Comparison of ENCODE assay signal across 1 cellular context in the genomic region with DNA sequence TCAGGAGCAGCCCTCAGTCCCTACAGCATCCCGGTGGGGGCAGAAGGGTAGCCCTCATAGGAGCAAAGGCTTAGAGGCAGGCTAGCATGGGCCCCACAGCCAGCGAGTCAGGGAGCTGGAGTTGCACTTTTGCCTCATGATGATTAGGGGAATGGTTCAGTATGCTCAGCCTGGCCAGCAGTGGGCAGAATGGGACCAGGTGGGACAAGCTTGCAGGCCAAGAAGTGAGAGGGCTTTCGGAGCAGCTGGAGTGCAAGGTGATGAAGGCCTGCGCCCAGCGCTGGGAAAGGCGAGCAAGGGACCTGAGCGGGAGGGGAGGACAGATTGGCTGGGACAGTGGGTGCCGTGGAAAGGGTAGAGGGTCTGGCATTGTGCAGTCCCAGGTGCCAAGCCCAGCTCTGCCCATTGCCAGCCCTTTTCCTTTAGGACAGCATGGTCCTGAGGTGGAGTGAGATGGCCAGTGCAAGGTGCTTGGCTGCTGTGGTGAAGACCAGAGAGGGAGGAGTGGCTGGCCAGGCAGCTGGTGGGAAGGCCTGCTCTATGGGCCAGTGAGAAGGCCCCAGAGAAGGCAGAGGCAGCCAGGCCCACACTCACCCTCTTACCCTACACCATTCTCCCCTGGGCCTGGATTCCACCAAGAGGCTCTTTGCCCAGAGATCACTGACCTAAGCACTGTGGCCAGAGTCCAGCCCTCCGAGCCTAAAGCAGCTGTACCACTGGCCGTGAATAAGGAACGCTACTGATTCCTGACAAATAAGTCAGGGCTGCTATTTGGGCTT.
TF ChIP-seq lines count a peak whose summit lies in the region.

No MANE protein-coding gene starts in this region.

TF ChIP-seq in H1, 55 proteins besides CTCF, POLR2A, EP300 and RAD21:
- TF ChIP-seq SRF (IDR thresholded peaks at IDR 0.05; ENCODE audit: low read depth, low read length) (no peak), TAF1 (IDR thresholded peaks at IDR 0.05; ENCODE audit: low read depth, low read length) (no peak), CEBPB (IDR thresholded peaks at IDR 0.05; ENCODE audit: low read depth, low read length) (no peak), MAFK (IDR thresholded peaks at IDR 0.05; ENCODE audit: low read depth, low read length) (no peak), USF2 (IDR thresholded peaks at IDR 0.05; ENCODE audit: low read length) (no peak), SP2 (IDR thresholded peaks at IDR 0.05; ENCODE audit: low read length) (no peak), JUND (IDR thresholded peaks at IDR 0.05; ENCODE audit: low read length) (no peak), SIRT6 (IDR thresholded peaks at IDR 0.05; ENCODE audit: low read length) (no peak), ZNF274 (IDR thresholded peaks at IDR 0.05; ENCODE audit: borderline replicate concordance, extremely low read depth, low read length) (no peak), KDM5A (IDR thresholded peaks at IDR 0.05; ENCODE audit: low read length) (no peak), SP1 (IDR thresholded peaks at IDR 0.05; ENCODE audit: low read depth, low read length) (no peak), CTBP2 (IDR thresholded peaks at IDR 0.05; ENCODE audit: borderline replicate concordance, insufficient read depth, insufficient read length, low read length) (no peak), YY1 (IDR thresholded peaks at IDR 0.05; ENCODE audit: low read depth, low read length) (no peak), JUN (IDR thresholded peaks at IDR 0.05; ENCODE audit: low read depth, low read length) (no peak), CBX8 (IDR thresholded peaks at IDR 0.05; ENCODE audit: borderline replicate concordance, low read depth, low read length) (no peak)
- TF ChIP-seq, protein P1, sequence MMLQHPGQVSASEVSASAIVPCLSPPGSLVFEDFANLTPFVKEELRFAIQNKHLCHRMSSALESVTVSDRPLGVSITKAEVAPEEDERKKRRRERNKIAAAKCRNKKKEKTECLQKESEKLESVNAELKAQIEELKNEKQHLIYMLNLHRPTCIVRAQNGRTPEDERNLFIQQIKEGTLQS (IDR thresholded peaks at IDR 0.05; ENCODE audit: insufficient read depth, low read depth, low read length) = no peak
- TF ChIP-seq, protein P2, sequence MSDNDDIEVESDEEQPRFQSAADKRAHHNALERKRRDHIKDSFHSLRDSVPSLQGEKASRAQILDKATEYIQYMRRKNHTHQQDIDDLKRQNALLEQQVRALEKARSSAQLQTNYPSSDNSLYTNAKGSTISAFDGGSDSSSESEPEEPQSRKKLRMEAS (IDR thresholded peaks at IDR 0.05) = no peak
